Comparison of ENCODE assay signal across 14 cellular contexts in genomic region chr2:135424849-135425248, GRCh38.
"Had no signal": no experiment of that assay in that cellular context is flagged by ENCODE, and none has a peak within 500 bp of the region (broad histone marks: within the 10 kb centered on the region; RNA-seq: fewer than 3 reads in every experiment).

No MANE protein-coding gene starts in this region.

- DNase-seq: activated CD4-positive, alpha-beta T cell treated with anti-CD3 and anti-CD28 coated beads for 48 hours; activated CD8-positive, alpha-beta T cell treated with anti-CD3 and anti-CD28 coated beads, Interleukin-2, amount 10 ng/mL, durations not matched to agents 7 days and 5 days; activated naive CD4-positive, alpha-beta T cell; colonic mucosa; esophagus squamous epithelium; kidney; left ventricle myocardium inferior; occipital lobe; stimulated activated CD4-positive, alpha-beta T cell treated with anti-CD3 and anti-CD28 coated beads, Interleukin-2, amount 100 ng/mL, for 24 hours; stimulated activated naive B cell treated with anti-CD40 and anti-IgM and Interleukin-4, amounts not matched to agents 10 μg/mL and 1 μg/mL and 100 μg/mL, for 72 hours; substantia nigra; transverse colon had no signal

- H3K36me3 ChIP-seq: cardiac muscle cell, colonic mucosa, esophagus squamous epithelium, left ventricle myocardium inferior, transverse colon had no signal

- H3K4me3 ChIP-seq: cardiac muscle cell, colonic mucosa, esophagus squamous epithelium, left ventricle myocardium inferior, transverse colon had no signal

- H3K27me3 ChIP-seq: cardiac muscle cell, colonic mucosa, esophagus squamous epithelium, transverse colon had no signal

- FAIRE-seq: kidney had no signal

- ATAC-seq: activated CD8-positive, alpha-beta T cell treated with anti-CD3 and anti-CD28 coated beads, Interleukin-2, amount 10 ng/mL, durations not matched to agents 7 days and 5 days; sciatic nerve; stimulated activated naive B cell treated with anti-CD40 and anti-IgM and Interleukin-4, amounts not matched to agents 10 μg/mL and 1 μg/mL and 100 μg/mL, for 72 hours had no signal

- H3K27ac ChIP-seq: cardiac muscle cell, colonic mucosa, esophagus squamous epithelium, left ventricle myocardium inferior, transverse colon had no signal

- H3K9me3 ChIP-seq: colonic mucosa had no signal

- H3K4me1 ChIP-seq: colonic mucosa, esophagus squamous epithelium, left ventricle myocardium inferior, transverse colon had no signal
